ENCODE assay signal across 8 cellular contexts in genomic region chr1:91997607-91998195, GRCh38. TPM values are rescaled to one million over a fixed set of nuclear protein-coding genes. Genes with fewer than 3 reads are reported as not detected.
DNase-seq lines count a peak whose midpoint lies in the region; ATAC-seq lines count a peak whose summit lies in the region.

No MANE protein-coding gene starts in this region.

- CTCF ChIA-PET in activated CD8-positive, alpha-beta memory T cell treated with anti-CD3 and anti-CD28 coated beads, Interleukin-2, amount 10 ng/mL, durations not matched to agents 7 days and 5 days (lab: Charles Lee), result interaction anchor here (0.8 to 2.8 kb wide), 18 partner anchors 8 to 821 kb away, joined by 3 to 12 read pairs (median 4); partner anchors contain the start of genes GLMN, RPAP2 and SETSIP

- no peak overlapping the region for H3K4me3 Mint-ChIP-seq in activated CD8-positive, alpha-beta memory T cell treated with anti-CD3 and anti-CD28 coated beads, Interleukin-2, amount 10 ng/mL, durations not matched to agents 7 days and 5 days
- H3K4me3 Mint-ChIP-seq in naive B cell, result no peak overlapping the region

- no peaks in the 10 kb centered on the region for H3K36me3 Mint-ChIP-seq in activated CD8-positive, alpha-beta memory T cell treated with anti-CD3 and anti-CD28 coated beads, Interleukin-2, amount 10 ng/mL, durations not matched to agents 7 days and 5 days
- no peaks in the 10 kb centered on the region for H3K36me3 Mint-ChIP-seq in naive B cell

- peak; percentile 49 for DNase-seq in activated CD8-positive, alpha-beta memory T cell treated with anti-CD3 and anti-CD28 coated beads, Interleukin-2, amount 10 ng/mL, durations not matched to agents 7 days and 5 days
- DNase-seq in activated CD8-positive, alpha-beta memory T cell treated with anti-CD3 and anti-CD28 coated beads for 24 hours, result no peak
- DNase-seq in MV-4-11 (lab: John Stamatoyannopoulos, UW), result peak; percentile 23
- DNase-seq in T-helper 1 cell, result peak in 4 of 5 donors; percentile 19 to 68 (median 32)
- peak; percentile 40 to 55 for DNase-seq in dermis microvascular lymphatic vessel endothelial cell (ENCODE audit: low read depth in 2 of 2)
- DNase-seq in naive B cell, result peak; percentile 9

- H3K9me3 Mint-ChIP-seq in activated CD8-positive, alpha-beta memory T cell treated with anti-CD3 and anti-CD28 coated beads, Interleukin-2, amount 10 ng/mL, durations not matched to agents 7 days and 5 days (ENCODE audit: low read depth), result no peaks in the 10 kb centered on the region
- H3K9me3 Mint-ChIP-seq in naive B cell, result no peaks in the 10 kb centered on the region

- peaks cover 9% of the 10 kb centered on the region for H3K27me3 Mint-ChIP-seq in activated CD8-positive, alpha-beta memory T cell treated with anti-CD3 and anti-CD28 coated beads, Interleukin-2, amount 10 ng/mL, durations not matched to agents 7 days and 5 days
- no peaks in the 10 kb centered on the region for H3K27me3 Mint-ChIP-seq in naive B cell

- H3K27ac Mint-ChIP-seq in activated CD8-positive, alpha-beta memory T cell treated with anti-CD3 and anti-CD28 coated beads, Interleukin-2, amount 10 ng/mL, durations not matched to agents 7 days and 5 days, result no peak overlapping the region
- no peak overlapping the region for H3K27ac Mint-ChIP-seq in naive B cell

- H3K4me1 Mint-ChIP-seq in activated CD8-positive, alpha-beta memory T cell treated with anti-CD3 and anti-CD28 coated beads, Interleukin-2, amount 10 ng/mL, durations not matched to agents 7 days and 5 days, result no peaks in the 10 kb centered on the region
- no peaks in the 10 kb centered on the region for H3K4me1 Mint-ChIP-seq in naive B cell

- no peak for ATAC-seq in activated CD8-positive, alpha-beta memory T cell treated with anti-CD3 and anti-CD28 coated beads, Interleukin-2, amount 10 ng/mL, durations not matched to agents 7 days and 5 days
- no peak for ATAC-seq in naive B cell (ENCODE audit: low read depth in 2 of 2)
- no peak for ATAC-seq in GM18511 (IDR thresholded peaks at IDR 0.05; ENCODE audit: unreplicated experiment)
- ATAC-seq in GM21423 (IDR thresholded peaks at IDR 0.05; ENCODE audit: unreplicated experiment), result no peak

RNA-seq across cellular contexts. Expression of gene EPHX4, which starts 32.1 kb away (rescaled TPM):
- under 1 TPM; 0.21 to 0.26 TPM for total RNA-seq in activated CD8-positive, alpha-beta memory T cell treated with anti-CD3 and anti-CD28 coated beads, Interleukin-2, amount 10 ng/mL, durations not matched to agents 7 days and 5 days
- 4.9 and 6.3 TPM in 2 replicates for total RNA-seq in dermis microvascular lymphatic vessel endothelial cell
- polyA plus RNA-seq in naive B cell (ENCODE audit: low read depth in 6 of 6), result not detected

RNA-seq across cellular contexts. Expression of gene BRDT, which starts 48.5 kb away (rescaled TPM):
- not detected for total RNA-seq in activated CD8-positive, alpha-beta memory T cell treated with anti-CD3 and anti-CD28 coated beads, Interleukin-2, amount 10 ng/mL, durations not matched to agents 7 days and 5 days
- not detected in 2 replicates for total RNA-seq in dermis microvascular lymphatic vessel endothelial cell
- polyA plus RNA-seq in naive B cell (ENCODE audit: low read depth in 6 of 6), result not detected
